1 cellular context compared by ENCODE assay signal in genomic region chr1:185342672-185343259, GRCh38.
TF ChIP-seq lines count a peak whose summit lies in the region.

No MANE protein-coding gene starts in this region.

TF ChIP-seq in HepG2, 621 proteins besides CTCF, POLR2A, EP300 and RAD21 (continued from another document and continues in another):
- peak; percentile 41; the same call in 1 of the 2 replicates for TF ChIP-seq NR2F6 (IDR thresholded peaks at IDR 0.05)
- TF ChIP-seq NR2F6 (CRISPR knock-in tag; IDR thresholded peaks at IDR 0.05): no peak
- TF ChIP-seq ZNF142 (CRISPR knock-in tag; IDR thresholded peaks at IDR 0.05): no peak
- 0 out of 2 replicates have a peak, but pooled peaks have one; percentile 54 for TF ChIP-seq EHMT2 (IDR thresholded peaks at IDR 0.05; ENCODE audit: borderline replicate concordance, low read depth, low read length)
- TF ChIP-seq ZNF280D (CRISPR knock-in tag; IDR thresholded peaks at IDR 0.05): 0 out of 2 replicates have a peak, but pooled peaks have one; percentile 20
- TF ChIP-seq RFX3 (CRISPR knock-in tag; IDR thresholded peaks at IDR 0.05): no peak
- TF ChIP-seq GATAD2A (CRISPR knock-in tag; IDR thresholded peaks at IDR 0.05): peak; percentile 69
- peak; percentile 89; the same call in 1 of the 2 replicates for TF ChIP-seq AHDC1 (CRISPR knock-in tag; IDR thresholded peaks at IDR 0.05; ENCODE audit: borderline replicate concordance)
- 0 out of 2 replicates have a peak, but pooled peaks have one; percentile 35 for TF ChIP-seq NR2F2 (IDR thresholded peaks at IDR 0.05; ENCODE audit: borderline replicate concordance, low read depth)
- TF ChIP-seq ZNF101 (CRISPR knock-in tag; IDR thresholded peaks at IDR 0.05; ENCODE audit: borderline replicate concordance, low read depth): no peak
- TF ChIP-seq CREB1 (IDR thresholded peaks at IDR 0.05): no peak
- peak; percentile 46; the same call in 1 of the 2 replicates for TF ChIP-seq CREB1 (CRISPR knock-in tag; IDR thresholded peaks at IDR 0.05)
- TF ChIP-seq HMG20B (CRISPR knock-in tag; conservative IDR thresholded peaks at IDR 0.05): no peak
- TF ChIP-seq ZNF883 (CRISPR knock-in tag; IDR thresholded peaks at IDR 0.05; ENCODE audit: not compliant biosample characterization): no peak
- TF ChIP-seq RCOR2 (CRISPR knock-in tag; IDR thresholded peaks at IDR 0.05): 0 out of 2 replicates have a peak, but pooled peaks have one; percentile 25
- TF ChIP-seq NFE2L1 (CRISPR knock-in tag; IDR thresholded peaks at IDR 0.05; ENCODE audit: borderline replicate concordance): no peak
- peak; percentile 84 for TF ChIP-seq PAXIP1 (CRISPR knock-in tag; conservative IDR thresholded peaks at IDR 0.05)
- TF ChIP-seq YEATS4 (CRISPR knock-in tag; IDR thresholded peaks at IDR 0.05; ENCODE audit: borderline replicate concordance): 0 out of 2 replicates have a peak, but pooled peaks have one; percentile 34
- no peak for TF ChIP-seq TAF15 (IDR thresholded peaks at IDR 0.05; ENCODE audit: low read depth, low read length, poor library complexity, severe bottlenecking)
- peak; percentile 23; the same call in 1 of the 2 replicates for TF ChIP-seq IRF2 (CRISPR knock-in tag; IDR thresholded peaks at IDR 0.05)
- peak; percentile 31; the same call in 1 of the 2 replicates for TF ChIP-seq CHD4 (IDR thresholded peaks at IDR 0.05; ENCODE audit: borderline replicate concordance, low read length)
- peak; percentile 40; the same call in 1 of the 2 replicates for TF ChIP-seq CREM (IDR thresholded peaks at IDR 0.05)
- TF ChIP-seq CREM (CRISPR knock-in tag; IDR thresholded peaks at IDR 0.05): no peak
- 0 out of 2 replicates have a peak, but pooled peaks have one; percentile 42 for TF ChIP-seq ZGPAT (CRISPR knock-in tag; IDR thresholded peaks at IDR 0.05)
- TF ChIP-seq ZBTB34 (CRISPR knock-in tag; IDR thresholded peaks at IDR 0.05): no peak
- peak; percentile 69 for TF ChIP-seq FOXP4 (CRISPR knock-in tag; IDR thresholded peaks at IDR 0.05)
- 0 out of 2 replicates have a peak, but pooled peaks have one; percentile 11 for TF ChIP-seq CEBPG (CRISPR knock-in tag; IDR thresholded peaks at IDR 0.05)
- TF ChIP-seq ZMYM4 (CRISPR knock-in tag; IDR thresholded peaks at IDR 0.05): peak; percentile 64
- no peak for TF ChIP-seq HMGA1 (CRISPR knock-in tag; conservative IDR thresholded peaks at IDR 0.05)
- TF ChIP-seq SOX5 (CRISPR knock-in tag; IDR thresholded peaks at IDR 0.05; ENCODE audit: borderline replicate concordance): peak; percentile 81
- TF ChIP-seq ZFY (CRISPR knock-in tag; IDR thresholded peaks at IDR 0.05): peak; percentile 23; the same call in 1 of the 2 replicates
- TF ChIP-seq ZNF326 (CRISPR knock-in tag; IDR thresholded peaks at IDR 0.05; ENCODE audit: borderline replicate concordance): no peak
- peak; percentile 37; the same call in 1 of the 2 replicates for TF ChIP-seq ZNF644 (CRISPR knock-in tag; IDR thresholded peaks at IDR 0.05; ENCODE audit: low read depth)
- peak; percentile 87 for TF ChIP-seq POGZ (CRISPR knock-in tag; IDR thresholded peaks at IDR 0.05)
